24 cellular contexts compared by ENCODE assay signal in genomic region chr6:85473748-85474147, GRCh38.
"Had no signal": no experiment of that assay in that cellular context is flagged by ENCODE, and none has a peak within 500 bp of the region (broad histone marks: within the 10 kb centered on the region; RNA-seq: fewer than 3 reads in every experiment).

No MANE protein-coding gene starts in this region.

- H3K9me3 ChIP-seq: esophagus squamous epithelium, pancreas, psoas muscle, thyroid gland, upper lobe of right lung had no signal

- H3K36me3 ChIP-seq: left ventricle myocardium inferior, pancreas, thyroid gland, upper lobe of right lung had no signal

- H3K9me3 Mint-ChIP-seq: activated B cell treated with CpG ODN at 0.5 μM for 24 hours; activated naive CD8-positive, alpha-beta T cell treated with anti-CD3 and anti-CD28 coated beads for 36 hours; activated T-cell treated with anti-CD3 and anti-CD28 coated beads, Interleukin-2, amount 50 U/mL, for 24 hours; natural killer cell treated with Interleukin-12 subunit alpha and Interleukin-12 subunit beta and Interleukin-15 and Interleukin-18, amount 100 ng/mL, for 72 hours; stimulated activated naive CD8-positive, alpha-beta T cell treated with anti-CD3 and anti-CD28 coated beads, Interleukin-15, Interleukin-2, amounts not matched to agents 100 ng/mL and 50 ng/mL, for 24 hours; T-helper 1 cell treated with Interleukin-12 subunit alpha and Interleukin-12 subunit beta and Interleukin-4 antibody, amounts not matched to agents 30 μg/mL and 1 μg/mL, for 36 hours had no signal

- ATAC-seq: activated CD4-positive, alpha-beta T cell treated with anti-CD3 and anti-CD28 coated beads for 36 hours; heart left ventricle; natural killer cell treated with Interleukin-12 subunit alpha and Interleukin-12 subunit beta and Interleukin-15 and Interleukin-18, amount 100 ng/mL, for 72 hours; pancreas; psoas muscle; right cardiac atrium; upper lobe of right lung had no signal

- DNase-seq: activated B cell treated with CpG ODN at 0.5 μM for 24 hours; activated CD4-positive, alpha-beta T cell treated with anti-CD3 and anti-CD28 coated beads for 36 hours; activated CD4-positive, alpha-beta T cell treated with anti-CD3 and anti-CD28 coated beads, Interleukin-2, amount 50 U/mL, for 4 hours; activated CD8-positive, alpha-beta memory T cell treated with anti-CD3 and anti-CD28 coated beads for 24 hours; activated CD8-positive, alpha-beta memory T cell treated with anti-CD3 and anti-CD28 coated beads, Interleukin-2, amount 50 U/mL, for 4 hours; activated naive CD4-positive, alpha-beta T cell treated with Interleukin-2 at 50 U/mL for 16 hours; activated naive CD8-positive, alpha-beta T cell treated with anti-CD3 and anti-CD28 coated beads for 36 hours; activated T-cell treated with anti-CD3 and anti-CD28 coated beads, Interleukin-2, amount 50 U/mL, for 24 hours; esophagus squamous epithelium; heart left ventricle; kidney; left ventricle myocardium inferior; pancreas; psoas muscle; right cardiac atrium; stimulated activated CD4-positive, alpha-beta T cell treated with anti-CD3 and anti-CD28 coated beads, Interleukin-12 subunit alpha, Interleukin-12 subunit beta, amount 100 ng/mL, for 4 hours; substantia nigra; T1000; thyroid gland; upper lobe of right lung had no signal

- H3K4me1 ChIP-seq: esophagus squamous epithelium, heart left ventricle, left ventricle myocardium inferior, pancreas, psoas muscle, upper lobe of right lung had no signal

- H3K4me3 ChIP-seq: coronary artery, esophagus squamous epithelium, heart left ventricle, left ventricle myocardium inferior, pancreas, psoas muscle, thyroid gland, upper lobe of right lung had no signal

- H3K36me3 Mint-ChIP-seq: natural killer cell treated with Interleukin-12 subunit alpha and Interleukin-12 subunit beta and Interleukin-15 and Interleukin-18, amount 100 ng/mL, for 72 hours had no signal

- H3K27ac ChIP-seq: esophagus squamous epithelium, heart left ventricle, left ventricle myocardium inferior, pancreas, psoas muscle, thyroid gland, upper lobe of right lung had no signal

- H3K27ac Mint-ChIP-seq: activated B cell treated with CpG ODN at 0.5 μM for 24 hours; activated CD4-positive, alpha-beta T cell treated with anti-CD3 and anti-CD28 coated beads for 36 hours; activated naive CD8-positive, alpha-beta T cell treated with anti-CD3 and anti-CD28 coated beads for 36 hours; activated T-cell treated with anti-CD3 and anti-CD28 coated beads, Interleukin-2, amount 50 U/mL, for 24 hours; natural killer cell treated with Interleukin-12 subunit alpha and Interleukin-12 subunit beta and Interleukin-15 and Interleukin-18, amount 100 ng/mL, for 72 hours; stimulated activated naive CD8-positive, alpha-beta T cell treated with anti-CD3 and anti-CD28 coated beads, Interleukin-15, Interleukin-2, amounts not matched to agents 100 ng/mL and 50 ng/mL, for 24 hours; T-helper 1 cell treated with Interleukin-12 subunit alpha and Interleukin-12 subunit beta and Interleukin-4 antibody, amounts not matched to agents 30 μg/mL and 1 μg/mL, for 36 hours had no signal

- H3K27me3 ChIP-seq: esophagus squamous epithelium, heart left ventricle, pancreas, thyroid gland had no signal

- H3K4me1 Mint-ChIP-seq: activated B cell treated with CpG ODN at 0.5 μM for 24 hours; activated CD4-positive, alpha-beta T cell treated with anti-CD3 and anti-CD28 coated beads for 36 hours had no signal

- H3K27me3 Mint-ChIP-seq: activated B cell treated with CpG ODN at 0.5 μM for 24 hours; activated naive CD8-positive, alpha-beta T cell treated with anti-CD3 and anti-CD28 coated beads for 36 hours; activated T-cell treated with anti-CD3 and anti-CD28 coated beads, Interleukin-2, amount 50 U/mL, for 24 hours; stimulated activated naive CD8-positive, alpha-beta T cell treated with anti-CD3 and anti-CD28 coated beads, Interleukin-15, Interleukin-2, amounts not matched to agents 100 ng/mL and 50 ng/mL, for 24 hours had no signal

- H3K4me3 Mint-ChIP-seq: activated B cell treated with CpG ODN at 0.5 μM for 24 hours; activated CD4-positive, alpha-beta T cell treated with anti-CD3 and anti-CD28 coated beads for 36 hours; activated naive CD8-positive, alpha-beta T cell treated with anti-CD3 and anti-CD28 coated beads for 36 hours; activated T-cell treated with anti-CD3 and anti-CD28 coated beads, Interleukin-2, amount 50 U/mL, for 24 hours; natural killer cell treated with Interleukin-12 subunit alpha and Interleukin-12 subunit beta and Interleukin-15 and Interleukin-18, amount 100 ng/mL, for 72 hours; stimulated activated naive CD8-positive, alpha-beta T cell treated with anti-CD3 and anti-CD28 coated beads, Interleukin-15, Interleukin-2, amounts not matched to agents 100 ng/mL and 50 ng/mL, for 24 hours; T-helper 1 cell treated with Interleukin-12 subunit alpha and Interleukin-12 subunit beta and Interleukin-4 antibody, amounts not matched to agents 30 μg/mL and 1 μg/mL, for 36 hours had no signal
